ENCODE assay signal across 17 cellular contexts in genomic region chr18:58484989-58485962, GRCh38.
DNase-seq lines count a peak whose midpoint lies in the region; ATAC-seq and TF ChIP-seq lines count a peak whose summit lies in the region.
"Had no signal": no experiment of that assay in that cellular context is flagged by ENCODE, and none has a peak within 500 bp of the region (broad histone marks: within the 10 kb centered on the region; RNA-seq: fewer than 3 reads in every experiment).

No MANE protein-coding gene starts in this region.

- TF ChIP-seq CTCF in glutamatergic neuron (IDR thresholded peaks at IDR 0.05; ENCODE audit: partially characterized antibody, unreplicated experiment), result no peak

- DNase-seq in HT-29 (ENCODE audit: low spot score) (peak; percentile 22), NCI-H526 treated with DMSO at 0.1 percent for 48 hours (lab: John Stamatoyannopoulos, UW) (peak; percentile 34), glutamatergic neuron (peak; percentile 40), neuronal stem cell (ENCODE audit: low spot score) (peak; percentile 20), HCEC 1CT (no peak), UCSD-AML1 (lab: John Stamatoyannopoulos, UW; ENCODE audit: unreplicated experiment) (no peak)
- no peak for DNase-seq in stimulated activated CD8-positive, alpha-beta memory T cell treated with anti-CD3 and anti-CD28 coated beads, Interleukin-4, amount 100 ng/mL, for 48 hours
- DNase-seq: activated CD4-positive, alpha-beta T cell treated with anti-CD3 and anti-CD28 coated beads for 4 hours; activated gamma-delta T cell; HFFc6; islet precursor cell; NCI-H524; stimulated activated CD4-positive, alpha-beta T cell treated with anti-CD3 and anti-CD28 coated beads, Interleukin-2, amount 100 ng/mL, for 48 hours; stimulated activated naive CD8-positive, alpha-beta T cell treated with anti-CD3 and anti-CD28 coated beads, Interleukin-15, Interleukin-2, amounts not matched to agents 100 U/mL and 50 U/mL, for 24 hours; SW 1271 had no signal

- no peaks in the 10 kb centered on the region for H3K79me1 ChIP-seq in neuronal stem cell (ENCODE audit: low read depth, low read length)

- no peak overlapping the region for H3K14ac ChIP-seq in neuronal stem cell (ENCODE audit: low read length)

- H2BK120ac ChIP-seq in neuronal stem cell (ENCODE audit: low read depth, low read length), result no peak overlapping the region

- peak overlapping the region; percentile 59 for H3K27ac Mint-ChIP-seq in glutamatergic neuron (ENCODE audit: unreplicated experiment)
- H3K27ac Mint-ChIP-seq: HFFc6 had no signal

- no peak overlapping the region for H3K23ac ChIP-seq in neuronal stem cell (ENCODE audit: low read depth, low read length, poor library complexity)

- no peak overlapping the region for H2BK5ac ChIP-seq in neuronal stem cell (ENCODE audit: low read length)

- H3K27me3 Mint-ChIP-seq in glutamatergic neuron (ENCODE audit: unreplicated experiment), result peaks cover 1% of the 10 kb centered on the region

- no peak overlapping the region for H3K27ac ChIP-seq in neuronal stem cell (replicated peaks; ENCODE audit: low read length)

- no peak overlapping the region for H4K8ac ChIP-seq in neuronal stem cell (ENCODE audit: low read depth, low read length)

- peak overlapping the region; percentile 14 for H2BK12ac ChIP-seq in neuronal stem cell (ENCODE audit: low read length)

- H3K36me3 Mint-ChIP-seq in glutamatergic neuron (ENCODE audit: unreplicated experiment), result no peaks in the 10 kb centered on the region

- H3K9ac ChIP-seq in neuronal stem cell (ENCODE audit: low read depth, low read length, poor library complexity), result no peak overlapping the region

- H3K9me3 ChIP-seq in neuronal stem cell (replicated peaks in 1 of 2; ENCODE audit: control insufficient read depth in 2 of 2, insufficient read depth in 1 of 2, low read depth in 1 of 2, low read length in 2 of 2), result peaks cover 0 to 1% of the 10 kb centered on the region in 2 donors

- no peaks in the 10 kb centered on the region for H3K36me3 ChIP-seq in neuronal stem cell (replicated peaks in 1 of 2; ENCODE audit: control insufficient read depth in 2 of 2, insufficient read depth in 2 of 2, low read length in 2 of 2)

- peak overlapping the region in 1 of 2 donors; percentile 22 for H3K4me3 ChIP-seq in neuronal stem cell (ENCODE audit: low read length in 2 of 2)

- H3K4me1 ChIP-seq in neuronal stem cell (ENCODE audit: control insufficient read depth in 2 of 2, insufficient read depth in 1 of 2, low read depth in 1 of 2, low read length in 2 of 2), result peaks cover 12 to 13% of the 10 kb centered on the region in 2 donors

- H2AK5ac ChIP-seq in neuronal stem cell (ENCODE audit: low read depth, low read length), result no peak overlapping the region

- H2AFZ ChIP-seq in neuronal stem cell (ENCODE audit: low read length), result peak overlapping the region; percentile 69

- H3K18ac ChIP-seq in neuronal stem cell (ENCODE audit: low read length), result no peak overlapping the region

- H2BK15ac ChIP-seq in neuronal stem cell (ENCODE audit: low read length), result no peak overlapping the region

- WGBS in neuronal stem cell (ENCODE audit: extremely low coverage in 2 of 2, insufficient read length in 2 of 2, insufficient replicate concordance in 1 of 2), 2 donors, result no CpG with 5 or more reads among the region's 19 CpGs

- peaks cover 3% of the 10 kb centered on the region for H3K9me3 Mint-ChIP-seq in glutamatergic neuron (ENCODE audit: unreplicated experiment)
- H3K9me3 Mint-ChIP-seq: central memory CD8-positive, alpha-beta T cell; HFFc6 had no signal

- no peaks in the 10 kb centered on the region for H3K27me3 ChIP-seq in neuronal stem cell (ENCODE audit: control insufficient read depth in 3 of 3, insufficient read depth in 3 of 3, low read depth in 1 of 3, low read length in 3 of 3)

- no peak overlapping the region for H3K4me2 ChIP-seq in neuronal stem cell (ENCODE audit: insufficient read depth, low read length, poor library complexity, severe bottlenecking)

- peaks cover 15% of the 10 kb centered on the region for H3K4me1 Mint-ChIP-seq in glutamatergic neuron (ENCODE audit: low read depth, unreplicated experiment)
- H3K4me1 Mint-ChIP-seq: central memory CD8-positive, alpha-beta T cell had no signal

- H4K91ac ChIP-seq in neuronal stem cell (ENCODE audit: low read depth, low read length, poor library complexity), result no peak overlapping the region

- H3K4ac ChIP-seq in neuronal stem cell (ENCODE audit: low read length), result no peak overlapping the region

- ATAC-seq in GM18870 (IDR thresholded peaks at IDR 0.05; ENCODE audit: unreplicated experiment), result no peak
- ATAC-seq: stimulated activated naive CD8-positive, alpha-beta T cell treated with anti-CD3 and anti-CD28 coated beads, Interleukin-15, Interleukin-2, amounts not matched to agents 100 U/mL and 50 U/mL, for 24 hours had no signal

- no peak overlapping the region for H3K4me3 Mint-ChIP-seq in glutamatergic neuron (ENCODE audit: unreplicated experiment)
- H3K4me3 Mint-ChIP-seq: central memory CD8-positive, alpha-beta T cell; HFFc6 had no signal

Comparison
In these comparisons a context has a peak if more than half of its experiments do, and no peak if none do; other contexts are left out.
1. DNase-seq: peak in HT-29 (single experiment), NCI-H526 treated with DMSO at 0.1 percent for 48 hours (single experiment), glutamatergic neuron (single experiment) and neuronal stem cell (single experiment); none in HCEC 1CT (single experiment), stimulated activated CD8-positive, alpha-beta memory T cell treated with anti-CD3 and anti-CD28 coated beads, Interleukin-4, amount 100 ng/mL, for 48 hours (single experiment) and UCSD-AML1 (single experiment).